ENCODE assay signal across 20 cellular contexts in the genomic region with DNA sequence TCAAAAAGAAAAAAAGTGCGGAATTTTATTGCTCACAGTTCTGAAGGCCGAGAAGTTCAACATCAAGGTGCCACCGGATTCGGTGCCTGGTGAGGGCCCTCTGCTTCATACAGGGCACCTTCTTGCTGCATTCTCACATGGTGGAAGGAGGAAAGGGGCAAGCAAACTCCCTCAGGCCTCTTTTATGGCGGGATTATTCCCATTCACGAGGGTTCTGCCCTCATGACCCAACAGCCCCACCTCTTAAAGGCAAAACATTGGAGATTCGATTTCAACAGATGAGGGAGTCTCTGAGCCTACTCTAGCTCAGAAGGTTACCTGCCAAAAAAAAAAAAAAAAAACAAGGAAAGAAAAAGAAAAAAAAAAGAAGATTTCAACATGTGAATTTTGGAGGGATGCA.
A peak's percentile ranks its signal among the peaks of the same experiment; 100 is the strongest.
DNase-seq lines count a peak whose midpoint lies in the region; ATAC-seq and TF ChIP-seq lines count a peak whose summit lies in the region.
"Had no signal": no experiment of that assay in that cellular context is flagged by ENCODE, and none has a peak within 500 bp of the region (broad histone marks: within the 10 kb centered on the region; RNA-seq: fewer than 3 reads in every experiment).

No MANE protein-coding gene starts in this region.

- no peak overlapping the region for H3K4me3 ChIP-seq in GM23338
- H3K4me3 ChIP-seq in trophoblast cell (ENCODE audit: low read depth, low read length): no peak overlapping the region
- H3K4me3 ChIP-seq: BLaER1 had no signal

- no peak overlapping the region for H3K9ac ChIP-seq in trophoblast cell (ENCODE audit: low read length)
- H3K9ac ChIP-seq: BLaER1 had no signal

- peak overlapping the region; percentile 57 for H3K14ac ChIP-seq in trophoblast cell (ENCODE audit: low read length)

- H3K18ac ChIP-seq in trophoblast cell (ENCODE audit: low read length): peak overlapping the region; percentile 68

- peak overlapping the region; percentile 75 for H2BK120ac ChIP-seq in trophoblast cell (ENCODE audit: insufficient read depth, low read length, poor library complexity)

- H3K36me3 ChIP-seq in GM23338 (ENCODE audit: insufficient read depth) (no peaks in the 10 kb centered on the region), trophoblast cell (ENCODE audit: control insufficient read depth in 1 of 2, insufficient read depth in 2 of 2, low read length in 2 of 2) (peaks cover 0 to 3% of the 10 kb centered on the region in 2 experiments)
- H3K36me3 ChIP-seq: BE2C, BLaER1 had no signal

- H3K4me1 Mint-ChIP-seq in GM23338: peaks cover 21% of the 10 kb centered on the region
- no peaks in the 10 kb centered on the region for H3K4me1 Mint-ChIP-seq in central memory CD8-positive, alpha-beta T cell
- H3K4me1 Mint-ChIP-seq: CD4-positive, alpha-beta memory T cell; CD8-positive, alpha-beta memory T cell had no signal

- H2AFZ ChIP-seq in GM23338: peak overlapping the region; percentile 52
- no peak overlapping the region for H2AFZ ChIP-seq in trophoblast cell (ENCODE audit: insufficient read depth, low read length, poor library complexity)

- H3K79me1 ChIP-seq in trophoblast cell (ENCODE audit: low read length): peaks cover 26% of the 10 kb centered on the region

- no peak overlapping the region for H3K23ac ChIP-seq in trophoblast cell (ENCODE audit: low read length)

- H3K4me3 Mint-ChIP-seq in GM23338: no peak overlapping the region
- H3K4me3 Mint-ChIP-seq in central memory CD8-positive, alpha-beta T cell: no peak overlapping the region
- H3K4me3 Mint-ChIP-seq: CD14-positive monocyte; CD4-positive, alpha-beta memory T cell; CD4-positive, CD25-positive, alpha-beta regulatory T cell; CD8-positive, alpha-beta memory T cell had no signal

- no peak overlapping the region for H4K12ac ChIP-seq in trophoblast cell (ENCODE audit: low read depth, low read length)

- H4K20me1 ChIP-seq in GM23338 (replicated peaks; ENCODE audit: insufficient read depth): no peaks in the 10 kb centered on the region
- H4K20me1 ChIP-seq: BLaER1 had no signal

- peaks cover 13% of the 10 kb centered on the region for H3K4me1 ChIP-seq in GM23338 (ENCODE audit: insufficient read depth)
- peaks cover 21 to 27% of the 10 kb centered on the region in 2 experiments for H3K4me1 ChIP-seq in trophoblast cell (ENCODE audit: control insufficient read depth in 1 of 2, insufficient read depth in 2 of 2, low read length in 2 of 2)

- DNase-seq in GM23338 (ENCODE audit: low spot score): no peak
- no peak for DNase-seq in central memory CD8-positive, alpha-beta T cell (ENCODE audit: low spot score in 2 of 2)
- DNase-seq in trophoblast cell: no peak
- no peak for DNase-seq in nucleus accumbens (lab: John Stamatoyannopoulos, UW)
- DNase-seq in NCI-H2107 (lab: John Stamatoyannopoulos, UW): no peak
- DNase-seq: 8988T; ACHN; BE2C; C1 segment of cervical spinal cord; Calu3; CD4-positive, alpha-beta memory T cell; CD4-positive, CD25-positive, alpha-beta regulatory T cell; CD8-positive, alpha-beta memory T cell; COR-L47; DMS79 treated with DMSO at 0.1 percent for 48 hours; GF-D8 had no signal

- peak overlapping the region; percentile 57 for H4K91ac ChIP-seq in trophoblast cell (ENCODE audit: low read depth, low read length)

- no peaks in the 10 kb centered on the region; the same call in 2 of the 3 replicates for H3K9me3 Mint-ChIP-seq in GM23338
- no peaks in the 10 kb centered on the region for H3K9me3 Mint-ChIP-seq in central memory CD8-positive, alpha-beta T cell
- H3K9me3 Mint-ChIP-seq: CD4-positive, CD25-positive, alpha-beta regulatory T cell; CD8-positive, alpha-beta memory T cell had no signal

- peak overlapping the region; percentile 24 for H2BK12ac ChIP-seq in trophoblast cell (ENCODE audit: low read length)

- peak overlapping the region; percentile 48 for H4K8ac ChIP-seq in trophoblast cell (ENCODE audit: low read depth, low read length)

- no peaks in the 10 kb centered on the region for H3F3A ChIP-seq in GM23338 (replicated peaks; ENCODE audit: low read depth)

- H3K9me2 ChIP-seq in GM23338 (ENCODE audit: insufficient read depth): peaks cover 12% of the 10 kb centered on the region; the same call in 1 of the 2 replicates

- TF ChIP-seq CTCF in GM23338 (conservative IDR thresholded peaks at IDR 0.05; ENCODE audit: low read depth in 2 of 2): no peak

- H3K4me2 ChIP-seq in GM23338: no peak overlapping the region
- no peak overlapping the region for H3K4me2 ChIP-seq in trophoblast cell (ENCODE audit: low read length)
- H3K4me2 ChIP-seq: BLaER1 had no signal

- ATAC-seq in GM23338 (no peak), esophagus mucosa (no peak), GM18498 (IDR thresholded peaks at IDR 0.05; ENCODE audit: unreplicated experiment) (no peak)
- no peak for ATAC-seq in central memory CD8-positive, alpha-beta T cell (replicated peaks; ENCODE audit: extremely low read depth, poor library complexity, severe bottlenecking)

- peaks cover 2% of the 10 kb centered on the region for H3K27me3 Mint-ChIP-seq in GM23338 (ENCODE audit: insufficient read depth, low read depth, poor library complexity)
- peaks cover 11% of the 10 kb centered on the region for H3K27me3 Mint-ChIP-seq in central memory CD8-positive, alpha-beta T cell
- H3K27me3 Mint-ChIP-seq: CD4-positive, CD25-positive, alpha-beta regulatory T cell had no signal

- H3K79me2 ChIP-seq in GM23338 (replicated peaks; ENCODE audit: insufficient read depth): no peaks in the 10 kb centered on the region
- H3K79me2 ChIP-seq in trophoblast cell (ENCODE audit: control insufficient read depth, insufficient read depth, low read length, poor library complexity): peaks cover 1% of the 10 kb centered on the region

- H3K9me3 ChIP-seq in trophoblast cell (ENCODE audit: insufficient read depth, low read depth, low read length): no peaks in the 10 kb centered on the region
- H3K9me3 ChIP-seq: BE2C had no signal

- H2BK5ac ChIP-seq in trophoblast cell (ENCODE audit: low read depth, low read length, poor library complexity): no peak overlapping the region

- no peak overlapping the region for H3K27ac Mint-ChIP-seq in GM23338
- H3K27ac Mint-ChIP-seq in central memory CD8-positive, alpha-beta T cell (ENCODE audit: low read depth): peak overlapping the region; percentile 72
- H3K27ac Mint-ChIP-seq: CD4-positive, alpha-beta memory T cell; CD4-positive, CD25-positive, alpha-beta regulatory T cell had no signal

- no peak overlapping the region for H3K4ac ChIP-seq in trophoblast cell (ENCODE audit: low read depth, low read length)

- H3K27me3 ChIP-seq in GM23338 (ENCODE audit: insufficient read depth) (no peaks in the 10 kb centered on the region), trophoblast cell (ENCODE audit: insufficient read depth, low read length) (no peaks in the 10 kb centered on the region)
- H3K27me3 ChIP-seq: BE2C, BLaER1 had no signal

- H3K27ac ChIP-seq in GM23338 (ENCODE audit: low read depth) (no peak overlapping the region), trophoblast cell (ENCODE audit: low read depth, low read length) (no peak overlapping the region)
- H3K27ac ChIP-seq: BLaER1 had no signal

- no peaks in the 10 kb centered on the region; the same call in 2 of the 3 replicates for H3K36me3 Mint-ChIP-seq in GM23338 (ENCODE audit: low read depth)
- peaks cover 2% of the 10 kb centered on the region for H3K36me3 Mint-ChIP-seq in central memory CD8-positive, alpha-beta T cell (ENCODE audit: insufficient read depth)
- H3K36me3 Mint-ChIP-seq: CD14-positive monocyte; CD4-positive, alpha-beta memory T cell; CD4-positive, CD25-positive, alpha-beta regulatory T cell; CD8-positive, alpha-beta memory T cell had no signal

- peak overlapping the region; percentile 53 for H2AK5ac ChIP-seq in trophoblast cell (ENCODE audit: low read length)

- WGBS in trophoblast cell (ENCODE audit: extremely low coverage, insufficient coverage, insufficient read length): no CpG with 5 or more reads among the region's 7 CpGs

TF ChIP-seq in GM23338, 12 proteins besides CTCF, POLR2A, EP300 and RAD21 (continues in another document):
- TF ChIP-seq EZH2phosphoT487 (IDR thresholded peaks at IDR 0.05; ENCODE audit: unreplicated experiment): no peak
- TF ChIP-seq JUNB (IDR thresholded peaks at IDR 0.05; ENCODE audit: unreplicated experiment): no peak
- no peak for TF ChIP-seq ZNF331 (CRISPR knock-in tag; IDR thresholded peaks at IDR 0.05; ENCODE audit: low read depth)
